32 cellular contexts compared by ENCODE assay signal in genomic region chr6:11149551-11149950, GRCh38. TPM values are rescaled to one million over a fixed set of nuclear protein-coding genes. Genes with fewer than 3 reads are reported as not detected.
"Had no signal": no experiment of that assay in that cellular context is flagged by ENCODE, and none has a peak within 500 bp of the region (broad histone marks: within the 10 kb centered on the region; RNA-seq: fewer than 3 reads in every experiment).

No MANE protein-coding gene starts in this region.

- H3K27ac Mint-ChIP-seq: effector memory CD8-positive, alpha-beta T cell; immature natural killer cell; naive thymus-derived CD8-positive, alpha-beta T cell; nephron progenitor cell; stimulated activated effector memory CD8-positive, alpha-beta T cell treated with anti-CD3 and anti-CD28 coated beads, Interleukin-12 subunit alpha, Interleukin-12 subunit beta, amount 100 ng/mL, for 72 hours had no signal

- H3K4me3 Mint-ChIP-seq: effector memory CD8-positive, alpha-beta T cell; immature natural killer cell; naive thymus-derived CD8-positive, alpha-beta T cell; nephron progenitor cell; stimulated activated effector memory CD8-positive, alpha-beta T cell treated with anti-CD3 and anti-CD28 coated beads, Interleukin-12 subunit alpha, Interleukin-12 subunit beta, amount 100 ng/mL, for 72 hours had no signal

- H3K9me3 Mint-ChIP-seq: effector memory CD8-positive, alpha-beta T cell; immature natural killer cell; naive thymus-derived CD8-positive, alpha-beta T cell; nephron progenitor cell; stimulated activated effector memory CD8-positive, alpha-beta T cell treated with anti-CD3 and anti-CD28 coated beads, Interleukin-12 subunit alpha, Interleukin-12 subunit beta, amount 100 ng/mL, for 72 hours had no signal

- DNase-seq: cortex of kidney; effector memory CD8-positive, alpha-beta T cell; erythroblast; esophagus squamous epithelium; foreskin melanocyte; glutamatergic neuron; heart right ventricle; hippocampal formation; immature natural killer cell; islet precursor cell; kidney glomerular epithelial cell; left colon; left ventricle myocardium inferior; lower lobe of right lung; naive thymus-derived CD8-positive, alpha-beta T cell; nephron progenitor cell; nucleus accumbens; psoas muscle; right cardiac atrium; sigmoid colon; stimulated activated CD4-positive, alpha-beta T cell treated with anti-CD3 and anti-CD28 coated beads, Interleukin-2, amount 100 ng/mL, for 24 hours; stimulated activated CD4-positive, alpha-beta T cell treated with anti-CD3 and anti-CD28 coated beads, Interleukin-4, amount 100 ng/mL, for 24 hours; stimulated activated naive CD8-positive, alpha-beta T cell treated with anti-CD3 and anti-CD28 coated beads, Interleukin-15, Interleukin-2, amounts not matched to agents 100 U/mL and 50 U/mL, for 24 hours; substantia nigra; testis; tibial artery; upper lobe of left lung had no signal

- ATAC-seq: effector memory CD8-positive, alpha-beta T cell; heart right ventricle; left colon; lower lobe of right lung; naive thymus-derived CD8-positive, alpha-beta T cell; psoas muscle; right cardiac atrium; stimulated activated effector memory CD8-positive, alpha-beta T cell treated with anti-CD3 and anti-CD28 coated beads, Interleukin-12 subunit alpha, Interleukin-12 subunit beta, amount 100 ng/mL, for 72 hours; stimulated activated naive CD8-positive, alpha-beta T cell treated with anti-CD3 and anti-CD28 coated beads, Interleukin-15, Interleukin-2, amounts not matched to agents 100 U/mL and 50 U/mL, for 24 hours had no signal

- H3K36me3 Mint-ChIP-seq: stimulated activated effector memory CD8-positive, alpha-beta T cell treated with anti-CD3 and anti-CD28 coated beads, Interleukin-12 subunit alpha, Interleukin-12 subunit beta, amount 100 ng/mL, for 72 hours had no signal

RNA-seq across cellular contexts. Expression of gene ERVFRD-1, which starts 38.0 kb away (rescaled TPM):
- total RNA-seq: left ventricle myocardium inferior; myocyte; naive thymus-derived CD8-positive, alpha-beta T cell; osteocyte; renal cortical epithelial cell; skeletal muscle tissue; testis had no signal
